In the genomic region with DNA sequence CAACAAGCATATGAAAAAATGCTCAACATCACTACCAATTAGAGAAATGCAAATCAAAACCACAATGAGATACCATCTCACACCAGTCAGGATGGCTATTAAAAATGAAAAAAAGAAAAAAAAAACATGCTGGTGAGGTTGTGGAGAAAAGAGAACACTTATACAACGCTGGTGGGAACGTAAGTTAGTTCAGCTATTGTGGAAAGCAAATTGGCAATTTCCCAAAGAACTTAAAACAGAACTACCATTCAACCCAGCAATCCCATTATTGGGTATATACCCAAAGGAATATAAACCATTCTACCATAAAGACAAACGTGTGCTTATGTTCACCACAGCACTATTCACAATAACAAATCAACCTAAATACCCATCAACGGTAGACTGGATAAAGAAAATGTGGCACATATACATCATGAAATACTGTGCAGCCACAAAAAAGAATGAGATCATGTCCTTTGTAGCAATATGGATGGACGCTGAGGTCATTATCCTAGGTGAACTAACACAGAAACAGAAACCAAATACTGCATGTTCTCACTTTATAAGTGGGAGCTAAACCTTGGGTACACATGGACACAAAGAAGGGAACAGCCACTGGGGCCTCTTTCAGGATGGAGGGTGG, we compare ENCODE assay signal across 14 cellular contexts.
"Had no signal": no experiment of that assay in that cellular context is flagged by ENCODE, and none has a peak within 500 bp of the region (broad histone marks: within the 10 kb centered on the region; RNA-seq: fewer than 3 reads in every experiment).

No MANE protein-coding gene starts in this region.

- H3K4me3 Mint-ChIP-seq: activated CD8-positive, alpha-beta T cell treated with anti-CD3 and anti-CD28 coated beads for 36 hours; nephron progenitor cell; stimulated activated naive B cell treated with anti-CD40 and anti-IgM and Interleukin-4, amounts not matched to agents 10 μg/mL and 1 μg/mL and 100 μg/mL, for 72 hours; type B pancreatic cell had no signal

- H3K4me1 Mint-ChIP-seq: nephron progenitor cell had no signal

- ATAC-seq: activated CD8-positive, alpha-beta T cell treated with anti-CD3 and anti-CD28 coated beads for 36 hours; gastrocnemius medialis; heart right ventricle; left lung; sciatic nerve; stimulated activated naive B cell treated with anti-CD40 and anti-IgM and Interleukin-4, amounts not matched to agents 10 μg/mL and 1 μg/mL and 100 μg/mL, for 72 hours had no signal

- H3K9me3 Mint-ChIP-seq: activated CD8-positive, alpha-beta T cell treated with anti-CD3 and anti-CD28 coated beads for 36 hours; nephron progenitor cell; stimulated activated naive B cell treated with anti-CD40 and anti-IgM and Interleukin-4, amounts not matched to agents 10 μg/mL and 1 μg/mL and 100 μg/mL, for 72 hours; type B pancreatic cell had no signal

- H3K36me3 Mint-ChIP-seq: type B pancreatic cell had no signal

- DNase-seq: activated CD8-positive, alpha-beta T cell treated with anti-CD3 and anti-CD28 coated beads for 36 hours; activated naive CD4-positive, alpha-beta T cell treated with Interleukin-2 at 50 U/mL for 16 hours; caudate nucleus; effector CD4-positive, alpha-beta T cell; gastrocnemius medialis; heart right ventricle; left lung; nephron progenitor cell; spleen; stimulated activated CD4-positive, alpha-beta T cell treated with anti-CD3 and anti-CD28 coated beads, Interleukin-1b, Interleukin-23, amount 100 ng/mL, for 48 hours; stimulated activated naive B cell treated with anti-CD40 and anti-IgM and Interleukin-4, amounts not matched to agents 10 μg/mL and 1 μg/mL and 100 μg/mL, for 72 hours; T-helper 9 cell had no signal

- H3K27me3 Mint-ChIP-seq: activated CD8-positive, alpha-beta T cell treated with anti-CD3 and anti-CD28 coated beads for 36 hours; stimulated activated naive B cell treated with anti-CD40 and anti-IgM and Interleukin-4, amounts not matched to agents 10 μg/mL and 1 μg/mL and 100 μg/mL, for 72 hours; type B pancreatic cell had no signal

- H3K27ac Mint-ChIP-seq: activated CD8-positive, alpha-beta T cell treated with anti-CD3 and anti-CD28 coated beads for 36 hours; nephron progenitor cell; type B pancreatic cell had no signal
